In genomic region chr6:71197770-71198169, GRCh38 we compare ENCODE assay signal across 13 cellular contexts.
DNase-seq lines count a peak whose midpoint lies in the region; ATAC-seq and TF ChIP-seq lines count a peak whose summit lies in the region.
"Had no signal": no experiment of that assay in that cellular context is flagged by ENCODE, and none has a peak within 500 bp of the region (broad histone marks: within the 10 kb centered on the region; RNA-seq: fewer than 3 reads in every experiment).

No MANE protein-coding gene starts in this region.

- H3K9ac ChIP-seq in skeletal muscle satellite cell (ENCODE audit: low read depth, low read length), result peak overlapping the region; percentile 75

- H3K4me3 ChIP-seq in fibroblast of villous mesenchyme (ENCODE audit: low read depth, low read length) (no peak overlapping the region), skeletal muscle satellite cell (ENCODE audit: low read length) (peak overlapping the region; percentile 41)
- H3K4me3 ChIP-seq: SJCRH30, testis had no signal

- no peaks in the 10 kb centered on the region for H3K36me3 ChIP-seq in skeletal muscle satellite cell (ENCODE audit: insufficient read depth, low read length)
- H3K36me3 ChIP-seq: SJCRH30 had no signal

- no peak for TF ChIP-seq CTCF in fibroblast of villous mesenchyme (IDR thresholded peaks at IDR 0.05; ENCODE audit: insufficient read depth, low read depth, low read length)

- ATAC-seq in GM18858 (IDR thresholded peaks at IDR 0.05; ENCODE audit: unreplicated experiment), result no peak
- ATAC-seq in GM18870 (IDR thresholded peaks at IDR 0.05; ENCODE audit: unreplicated experiment), result no peak

- no peaks in the 10 kb centered on the region for H3K9me3 ChIP-seq in skeletal muscle satellite cell (replicated peaks; ENCODE audit: low read length)
- H3K9me3 ChIP-seq: SJCRH30, testis had no signal

- DNase-seq in DMS153 (lab: John Stamatoyannopoulos, UW), result peak; percentile 7
- no peak for DNase-seq in DMS153 treated with DMSO at 0.1 percent for 48 hours (lab: John Stamatoyannopoulos, UW; ENCODE audit: unreplicated experiment)
- peak; percentile 47 for DNase-seq in RPMI7951 (ENCODE audit: low read depth)
- peak; percentile 71 for DNase-seq in fibroblast of villous mesenchyme (ENCODE audit: low read depth)
- DNase-seq in COLO668 (lab: John Stamatoyannopoulos, UW; ENCODE audit: unreplicated experiment), result no peak
- DNase-seq: 8988T, activated T-cell treated with anti-CD3 and anti-CD28 coated beads for 4 hours, NCI-H446, SJCRH30, testis had no signal

- H3K4me1 ChIP-seq in skeletal muscle satellite cell (ENCODE audit: control insufficient read depth, insufficient read depth, low read length), result peaks cover 36% of the 10 kb centered on the region
- H3K4me1 ChIP-seq: testis had no signal

- H3K4me2 ChIP-seq in skeletal muscle satellite cell (ENCODE audit: low read length), result peak overlapping the region; percentile 74

- H3K27me3 ChIP-seq in skeletal muscle satellite cell (ENCODE audit: control insufficient read depth, insufficient read depth, low read length), result no peaks in the 10 kb centered on the region
- H3K27me3 ChIP-seq: SJCRH30, testis had no signal

Comparison
In these comparisons a context has a peak if more than half of its experiments do, and no peak if none do; other contexts are left out.
1. DNase-seq: peak in DMS153 (single experiment), RPMI7951 (single experiment) and fibroblast of villous mesenchyme (single experiment); none in DMS153 treated with DMSO at 0.1 percent for 48 hours (single experiment) and COLO668 (single experiment).